9 cellular contexts compared by ENCODE assay signal in genomic region chr3:159711560-159712333, GRCh38.
DNase-seq lines count a peak whose midpoint lies in the region; ATAC-seq and TF ChIP-seq lines count a peak whose summit lies in the region.
"Had no signal": no experiment of that assay in that cellular context is flagged by ENCODE, and none has a peak within 500 bp of the region (broad histone marks: within the 10 kb centered on the region; RNA-seq: fewer than 3 reads in every experiment).

No MANE protein-coding gene starts in this region.

- no peak for DNase-seq in GM23338 (ENCODE audit: low spot score)
- DNase-seq in adipocyte (ENCODE audit: low read depth), result peak; percentile 70
- DNase-seq in cardiac muscle cell (ENCODE audit: low read depth in 1 of 2, low spot score in 1 of 2), result peak; percentile 84 to 95
- peak; percentile 45 for DNase-seq in retina
- no peak for DNase-seq in central memory CD4-positive, alpha-beta T cell
- no peak for DNase-seq in AML-193 (lab: John Stamatoyannopoulos, UW)
- no peak for DNase-seq in NCI-H2029 treated with DMSO at 0.1 percent for 48 hours (lab: John Stamatoyannopoulos, UW)
- DNase-seq: activated T-cell treated with anti-CD3 and anti-CD28 coated beads, Interleukin-2, amount 50 U/mL, for 1 hour had no signal

- peaks cover 8% of the 10 kb centered on the region; the same call in 1 of the 2 replicates for H3K9me2 ChIP-seq in GM23338 (ENCODE audit: insufficient read depth)

- H3K27me3 ChIP-seq in GM23338 (ENCODE audit: insufficient read depth) (no peaks in the 10 kb centered on the region), adipocyte (replicated peaks; ENCODE audit: control insufficient read depth, insufficient read depth, low read length) (no peaks in the 10 kb centered on the region), cardiac muscle cell (no peaks in the 10 kb centered on the region)

- no peak overlapping the region for H3K27ac ChIP-seq in GM23338 (ENCODE audit: low read depth)
- H3K27ac ChIP-seq in cardiac muscle cell, result peak overlapping the region; percentile 74

- peaks cover 3% of the 10 kb centered on the region for H3K9me3 ChIP-seq in adipocyte (ENCODE audit: control insufficient read depth, low read length)
- H3K9me3 ChIP-seq in cardiac muscle cell (ENCODE audit: low read depth), result no peaks in the 10 kb centered on the region

- TF ChIP-seq CTCF in GM23338 (conservative IDR thresholded peaks at IDR 0.05; ENCODE audit: low read depth in 2 of 2) (no peak), cardiac muscle cell (IDR thresholded peaks at IDR 0.05; ENCODE audit: low read depth, low read length) (no peak)

- no peaks in the 10 kb centered on the region for H4K20me1 ChIP-seq in GM23338 (replicated peaks; ENCODE audit: insufficient read depth)

- H3K36me3 ChIP-seq in GM23338 (ENCODE audit: insufficient read depth) (no peaks in the 10 kb centered on the region), adipocyte (ENCODE audit: control insufficient read depth, insufficient read depth, low read length, severe bottlenecking) (no peaks in the 10 kb centered on the region), cardiac muscle cell (no peaks in the 10 kb centered on the region)

- no peak for ATAC-seq in GM23338
- ATAC-seq in HG03045 (IDR thresholded peaks at IDR 0.05; ENCODE audit: unreplicated experiment), result no peak

- H3K79me2 ChIP-seq in GM23338 (replicated peaks; ENCODE audit: insufficient read depth), result no peaks in the 10 kb centered on the region

- H3K4me3 ChIP-seq in GM23338 (no peak overlapping the region), adipocyte (ENCODE audit: low read length) (peak overlapping the region; percentile 42), cardiac muscle cell (no peak overlapping the region)

- no peaks in the 10 kb centered on the region for H3K27me3 Mint-ChIP-seq in GM23338 (ENCODE audit: insufficient read depth, low read depth, poor library complexity)

- H3F3A ChIP-seq in GM23338 (replicated peaks; ENCODE audit: low read depth), result no peaks in the 10 kb centered on the region

- peak overlapping the region; percentile 89 for H2AFZ ChIP-seq in GM23338

- no peak overlapping the region for H3K4me3 Mint-ChIP-seq in GM23338

- peaks cover 5% of the 10 kb centered on the region; the same call in 2 of the 3 replicates for H3K36me3 Mint-ChIP-seq in GM23338 (ENCODE audit: low read depth)

- H3K4me1 ChIP-seq in GM23338 (ENCODE audit: insufficient read depth) (no peaks in the 10 kb centered on the region; the same call in 1 of the 2 replicates), adipocyte (ENCODE audit: control insufficient read depth, insufficient read depth, low read length) (peaks cover 4% of the 10 kb centered on the region), cardiac muscle cell (ENCODE audit: low read depth) (peaks cover 16% of the 10 kb centered on the region)

- H3K9me3 Mint-ChIP-seq in GM23338, result peaks cover 35% of the 10 kb centered on the region

- no peak overlapping the region for H3K9ac ChIP-seq in adipocyte (ENCODE audit: low read length)

- no peak overlapping the region for H3K27ac Mint-ChIP-seq in GM23338

- no peak overlapping the region for H3K4me2 ChIP-seq in GM23338

- no peaks in the 10 kb centered on the region for H3K4me1 Mint-ChIP-seq in GM23338

TF ChIP-seq in GM23338, 12 proteins besides CTCF, POLR2A, EP300 and RAD21 (continues in another document):
- TF ChIP-seq NANOG (IDR thresholded peaks at IDR 0.05; ENCODE audit: borderline replicate concordance), result no peak
- no peak for TF ChIP-seq EZH2phosphoT487 (IDR thresholded peaks at IDR 0.05; ENCODE audit: unreplicated experiment)
- TF ChIP-seq JUNB (IDR thresholded peaks at IDR 0.05; ENCODE audit: unreplicated experiment), result no peak
- TF ChIP-seq, protein P1, sequence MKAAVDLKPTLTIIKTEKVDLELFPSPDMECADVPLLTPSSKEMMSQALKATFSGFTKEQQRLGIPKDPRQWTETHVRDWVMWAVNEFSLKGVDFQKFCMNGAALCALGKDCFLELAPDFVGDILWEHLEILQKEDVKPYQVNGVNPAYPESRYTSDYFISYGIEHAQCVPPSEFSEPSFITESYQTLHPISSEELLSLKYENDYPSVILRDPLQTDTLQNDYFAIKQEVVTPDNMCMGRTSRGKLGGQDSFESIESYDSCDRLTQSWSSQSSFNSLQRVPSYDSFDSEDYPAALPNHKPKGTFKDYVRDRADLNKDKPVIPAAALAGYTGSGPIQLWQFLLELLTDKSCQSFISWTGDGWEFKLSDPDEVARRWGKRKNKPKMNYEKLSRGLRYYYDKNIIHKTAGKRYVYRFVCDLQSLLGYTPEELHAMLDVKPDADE (IDR thresholded peaks at IDR 0.05), result no peak
- no peak for TF ChIP-seq ZNF114 (CRISPR knock-in tag; IDR thresholded peaks at IDR 0.05)
- TF ChIP-seq STAT1 (IDR thresholded peaks at IDR 0.05; ENCODE audit: unreplicated experiment), result no peak
- TF ChIP-seq REST (IDR thresholded peaks at IDR 0.05; ENCODE audit: unreplicated experiment), result no peak
- no peak for TF ChIP-seq ZNF331 (CRISPR knock-in tag; IDR thresholded peaks at IDR 0.05; ENCODE audit: low read depth)

Comparison
In these comparisons a context has a peak if more than half of its experiments do, and no peak if none do; other contexts are left out.
1. DNase-seq: peak in adipocyte (single experiment), cardiac muscle cell (2 of 2) and retina (single experiment); none in GM23338 (single experiment), central memory CD4-positive, alpha-beta T cell (single experiment), AML-193 (0 of 2) and NCI-H2029 treated with DMSO at 0.1 percent for 48 hours (single experiment).